Comparison of ENCODE assay signal across 1 cellular context in the genomic region with DNA sequence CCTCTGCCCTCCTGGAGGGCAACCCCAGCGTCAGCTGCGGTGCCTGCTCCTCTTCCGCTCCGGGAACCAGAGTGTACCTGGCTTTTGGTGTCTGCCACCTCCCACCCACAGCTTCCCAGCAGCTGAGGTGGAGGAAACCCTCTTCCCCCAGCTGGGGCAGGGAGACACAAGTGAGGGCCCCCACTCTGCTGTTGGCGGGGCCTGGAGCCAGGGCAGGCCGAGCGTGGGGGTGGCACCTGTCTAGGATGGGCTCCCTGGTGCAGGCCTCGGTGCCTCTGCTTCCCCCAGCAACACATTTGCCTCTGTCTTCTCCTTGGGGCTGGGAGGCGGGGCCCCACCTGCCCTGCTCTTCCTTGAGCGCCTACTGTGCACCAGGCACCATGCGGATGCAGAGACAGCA.
TF ChIP-seq lines count a peak whose summit lies in the region.

No MANE protein-coding gene starts in this region.

TF ChIP-seq in A549, 52 proteins besides CTCF, POLR2A, EP300 and RAD21 (continued from another document):
- TF ChIP-seq CBX2 (IDR thresholded peaks at IDR 0.05; ENCODE audit: borderline replicate concordance, low read depth) (no peak), FOSB (CRISPR knock-in tag; IDR thresholded peaks at IDR 0.05) (no peak), ZSCAN20 (CRISPR knock-in tag; IDR thresholded peaks at IDR 0.05) (no peak), TP53 (CRISPR knock-in tag; IDR thresholded peaks at IDR 0.05) (no peak), JUNB (IDR thresholded peaks at IDR 0.05) (no peak), CEBPB (IDR thresholded peaks at IDR 0.05) (no peak), HOXA7 (CRISPR knock-in tag; IDR thresholded peaks at IDR 0.05) (no peak), MAFK (IDR thresholded peaks at IDR 0.05; ENCODE audit: partially characterized antibody) (no peak), ESRRA (IDR thresholded peaks at IDR 0.05; ENCODE audit: borderline replicate concordance, low read length) (no peak), HDAC2 (IDR thresholded peaks at IDR 0.05) (no peak), GATA3 (IDR thresholded peaks at IDR 0.05; ENCODE audit: borderline replicate concordance) (no peak), CBX8 (IDR thresholded peaks at IDR 0.05) (no peak)
- TF ChIP-seq, protein P1, sequence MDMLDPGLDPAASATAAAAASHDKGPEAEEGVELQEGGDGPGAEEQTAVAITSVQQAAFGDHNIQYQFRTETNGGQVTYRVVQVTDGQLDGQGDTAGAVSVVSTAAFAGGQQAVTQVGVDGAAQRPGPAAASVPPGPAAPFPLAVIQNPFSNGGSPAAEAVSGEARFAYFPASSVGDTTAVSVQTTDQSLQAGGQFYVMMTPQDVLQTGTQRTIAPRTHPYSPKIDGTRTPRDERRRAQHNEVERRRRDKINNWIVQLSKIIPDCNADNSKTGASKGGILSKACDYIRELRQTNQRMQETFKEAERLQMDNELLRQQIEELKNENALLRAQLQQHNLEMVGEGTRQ (IDR thresholded peaks at IDR 0.05): no peak
- TF ChIP-seq, protein P2, sequence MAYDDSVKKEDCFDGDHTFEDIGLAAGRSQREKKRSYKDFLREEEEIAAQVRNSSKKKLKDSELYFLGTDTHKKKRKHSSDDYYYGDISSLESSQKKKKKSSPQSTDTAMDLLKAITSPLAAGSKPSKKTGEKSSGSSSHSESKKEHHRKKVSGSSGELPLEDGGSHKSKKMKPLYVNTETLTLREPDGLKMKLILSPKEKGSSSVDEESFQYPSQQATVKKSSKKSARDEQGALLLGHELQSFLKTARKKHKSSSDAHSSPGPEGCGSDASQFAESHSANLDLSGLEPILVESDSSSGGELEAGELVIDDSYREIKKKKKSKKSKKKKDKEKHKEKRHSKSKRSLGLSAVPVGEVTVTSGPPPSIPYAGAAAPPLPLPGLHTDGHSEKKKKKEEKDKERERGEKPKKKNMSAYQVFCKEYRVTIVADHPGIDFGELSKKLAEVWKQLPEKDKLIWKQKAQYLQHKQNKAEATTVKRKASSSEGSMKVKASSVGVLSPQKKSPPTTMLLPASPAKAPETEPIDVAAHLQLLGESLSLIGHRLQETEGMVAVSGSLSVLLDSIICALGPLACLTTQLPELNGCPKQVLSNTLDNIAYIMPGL (CRISPR knock-in tag; IDR thresholded peaks at IDR 0.05; ENCODE audit: borderline replicate concordance): no peak
